1 cellular context compared by ENCODE assay signal in the genomic region with DNA sequence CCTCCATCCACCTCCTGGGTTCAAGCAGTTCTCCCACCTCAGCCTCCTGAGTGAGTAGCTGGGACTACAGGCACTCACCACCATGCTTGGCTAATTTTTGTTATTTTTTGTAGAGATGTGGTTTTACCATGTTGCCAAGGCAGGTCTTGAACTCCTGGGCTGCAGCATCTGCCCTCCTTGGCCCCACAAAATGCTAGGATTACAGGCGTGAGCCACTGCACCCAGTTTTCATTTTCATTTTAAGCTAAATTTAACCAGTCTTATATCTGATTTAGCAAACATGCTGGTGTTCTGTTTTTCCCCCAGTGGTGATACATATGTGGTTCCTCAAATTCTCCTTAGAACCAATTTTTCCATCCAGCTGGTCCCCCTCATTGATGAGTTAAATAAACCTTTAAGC.
A peak's percentile ranks its signal among the peaks of the same experiment; 100 is the strongest.
TF ChIP-seq lines count a peak whose summit lies in the region.

No MANE protein-coding gene starts in this region.

TF ChIP-seq in GM12878, 131 proteins besides CTCF, POLR2A, EP300 and RAD21:
- TF ChIP-seq HCFC1 (IDR thresholded peaks at IDR 0.05; ENCODE audit: low read length) (no peak), RUNX3 (IDR thresholded peaks at IDR 0.05; ENCODE audit: low read length) (peak; percentile 26; the same call in 1 of the 2 replicates)
